21 cellular contexts compared by ENCODE assay signal in genomic region chr12:46538976-46539375, GRCh38.
"Had no signal": no experiment of that assay in that cellular context is flagged by ENCODE, and none has a peak within 500 bp of the region (broad histone marks: within the 10 kb centered on the region; RNA-seq: fewer than 3 reads in every experiment).

No MANE protein-coding gene starts in this region.

- H3K9ac ChIP-seq: KMS-11 had no signal

- H3K27ac ChIP-seq: KMS-11, RWPE1 had no signal

- DNase-seq: Kasumi-1, MM.1S, NCI-H1092 treated with DMSO at 0.1 percent for 48 hours, NCI-H1436, NCI-H187, NCI-H2029, NCI-H2081 treated with DMSO at 0.1 percent for 48 hours, NCI-H2171, NCI-H226, NCI-H446, NCI-H510A, NCI-H524 treated with DMSO at 0.1 percent for 48 hours, NCI-H69, NCI-H774, SHP77 had no signal

- H3K36me3 Mint-ChIP-seq: IgD-negative memory B cell had no signal

- ATAC-seq: HepG2, K562, SK-N-SH treated with all-trans-retinoic acid at 6 μM for 48 hours had no signal

- H3K4me3 ChIP-seq: K562 had no signal

- H3K27me3 Mint-ChIP-seq: IgD-negative memory B cell had no signal

- H3K4me3 Mint-ChIP-seq: IgD-negative memory B cell had no signal

- H3K4me2 ChIP-seq: KMS-11 had no signal

- H3K27ac Mint-ChIP-seq: IgD-negative memory B cell had no signal
